In genomic region chr10:80186364-80187012, GRCh38 we compare ENCODE assay signal across 10 cellular contexts. TPM values are rescaled to one million over a fixed set of nuclear protein-coding genes. Genes with fewer than 3 reads are reported as not detected.
DNase-seq lines count a peak whose midpoint lies in the region; ATAC-seq, FAIRE-seq and TF ChIP-seq lines count a peak whose summit lies in the region.
"Had no signal": no experiment of that assay in that cellular context is flagged by ENCODE, and none has a peak within 500 bp of the region (broad histone marks: within the 10 kb centered on the region; RNA-seq: fewer than 3 reads in every experiment).

No MANE protein-coding gene starts in this region.

- H3K4me3 Mint-ChIP-seq in activated CD4-positive, alpha-beta T cell treated with anti-CD3 and anti-CD28 coated beads for 36 hours = peak overlapping the region; percentile 60

- H3K9me3 ChIP-seq in HepG2 (ENCODE audit: low read length) = no peaks in the 10 kb centered on the region
- no peaks in the 10 kb centered on the region for H3K9me3 ChIP-seq in thyroid gland
- no peaks in the 10 kb centered on the region for H3K9me3 ChIP-seq in hepatocyte (ENCODE audit: low read depth)

- no peak overlapping the region for H3K9ac ChIP-seq in HepG2 (ENCODE audit: insufficient read depth, low read depth, low read length)

- intact Hi-C loops in activated CD4-positive, alpha-beta T cell treated with anti-CD3 and anti-CD28 coated beads for 36 hours (cut with DNase I, micrococcal nuclease) = loop anchor here (1.0 to 5.0 kb wide), 4 partner anchors 17 to 1884 kb away; partner anchors contain the start of gene TMEM254 (in 1 of the 2)
- intact Hi-C loops in HepG2 (cut with micrococcal nuclease; ENCODE audit: unreplicated experiment) (no loop called here), thyroid gland (cut with DNase I) (no loop called here)

- H3K27me3 ChIP-seq in HepG2 (ENCODE audit: control insufficient read depth in 1 of 2, insufficient read depth in 2 of 2, low read length in 2 of 2) (no peaks in the 10 kb centered on the region), thyroid gland (no peaks in the 10 kb centered on the region), hepatocyte (no peaks in the 10 kb centered on the region)
- H3K27me3 ChIP-seq: cardiac muscle cell had no signal

- ATAC-seq in activated CD4-positive, alpha-beta T cell treated with anti-CD3 and anti-CD28 coated beads for 36 hours = peak; percentile 53
- ATAC-seq in HepG2 (peak; percentile 23; the same call in 2 of the 3 replicates), GM21717 (IDR thresholded peaks at IDR 0.05; ENCODE audit: unreplicated experiment) (no peak)

- in situ Hi-C loops in HepG2 (cut with HindIII; ENCODE audit: extremely low pct_ligation_motif_present, low pct_unique_long_range_greater_than_20kb) = no loop called here

- H3K27me3 Mint-ChIP-seq in activated CD4-positive, alpha-beta T cell treated with anti-CD3 and anti-CD28 coated beads for 36 hours = no peaks in the 10 kb centered on the region

- no peak overlapping the region for H3K4me3 ChIP-seq in HepG2 (replicated peaks in 1 of 3; ENCODE audit: insufficient read depth in 1 of 3, low read depth in 2 of 3, low read length in 3 of 3)
- no peak overlapping the region for H3K4me3 ChIP-seq in thyroid gland (replicated peaks in 1 of 3)
- no peak overlapping the region for H3K4me3 ChIP-seq in hepatocyte
- H3K4me3 ChIP-seq: cardiac muscle cell had no signal

- no peak for TF ChIP-seq RAD21 in HepG2 (CRISPR knock-in tag; IDR thresholded peaks at IDR 0.05)

- peak overlapping the region; percentile 91 for H3K27ac Mint-ChIP-seq in activated CD4-positive, alpha-beta T cell treated with anti-CD3 and anti-CD28 coated beads for 36 hours

- no peaks in the 10 kb centered on the region for H3K9me2 ChIP-seq in hepatocyte (replicated peaks; ENCODE audit: insufficient read depth)

- FAIRE-seq in HepG2 (lab: Jason Lieb, UNC) = no peak

- TF ChIP-seq CTCF in HepG2 (CRISPR knock-in tag; IDR thresholded peaks at IDR 0.05) (no peak), thyroid gland (IDR thresholded peaks at IDR 0.05) (no peak), hepatocyte (IDR thresholded peaks at IDR 0.05; ENCODE audit: poor library complexity) (no peak)

- peaks cover 84% of the 10 kb centered on the region for H3K4me1 Mint-ChIP-seq in activated CD4-positive, alpha-beta T cell treated with anti-CD3 and anti-CD28 coated beads for 36 hours

- CTCF ChIA-PET in activated CD4-positive, alpha-beta T cell treated with anti-CD3 and anti-CD28 coated beads for 36 hours (lab: Charles Lee) = no interaction called here
- CTCF ChIA-PET in HepG2 (lab: Yijun Ruan, JAX; ENCODE audit: low intra/inter-chr PET ratio, low total read pairs) = no interaction called here

- no peak for TF ChIP-seq POLR2A in HepG2 (IDR thresholded peaks at IDR 0.05; ENCODE audit: insufficient read depth in 1 of 2, low read depth in 2 of 2, low read length in 2 of 2)
- TF ChIP-seq POLR2A in thyroid gland (IDR thresholded peaks at IDR 0.05) = no peak

- H3K36me3 ChIP-seq in HepG2 (replicated peaks in 1 of 2; ENCODE audit: control insufficient read depth in 1 of 2, insufficient read depth in 2 of 2, low read length in 2 of 2) = no peaks in the 10 kb centered on the region
- H3K36me3 ChIP-seq in thyroid gland = no peaks in the 10 kb centered on the region
- H3K36me3 ChIP-seq in hepatocyte (replicated peaks; ENCODE audit: insufficient read depth, low read depth) = no peaks in the 10 kb centered on the region
- H3K36me3 ChIP-seq: cardiac muscle cell had no signal

- H3K27ac ChIP-seq in HepG2 (ENCODE audit: extremely low read length, insufficient read depth, low read length) = no peak overlapping the region
- H3K27ac ChIP-seq in thyroid gland = no peak overlapping the region
- H3K27ac ChIP-seq in hepatocyte = no peak overlapping the region
- H3K27ac ChIP-seq: cardiac muscle cell had no signal

- no TSS peak for BruUV-seq in HepG2 (replicated peaks; lab: Mats Ljungman, UMichigan)

- H2AFZ ChIP-seq in HepG2 (ENCODE audit: low read length) = no peak overlapping the region
- no peak overlapping the region for H2AFZ ChIP-seq in hepatocyte

- WGBS in HepG2 (ENCODE audit: low lambda C conversion rate) = 98% methylated on average over 13 of the region's 13 CpGs
- 69 to 71% methylated on average over 12 to 13 of the region's 13 CpGs for WGBS in thyroid gland, 2 donors
- WGBS in hepatocyte (ENCODE audit: low lambda C conversion rate, missing lambda C conversion rate) = 94% methylated on average over 12 of the region's 13 CpGs

- no peaks in the 10 kb centered on the region for H3K9me3 Mint-ChIP-seq in activated CD4-positive, alpha-beta T cell treated with anti-CD3 and anti-CD28 coated beads for 36 hours (ENCODE audit: low read depth)

- H3K79me2 ChIP-seq in HepG2 (ENCODE audit: insufficient read depth, low read length) = peaks cover 31% of the 10 kb centered on the region
- peaks cover 100% of the 10 kb centered on the region for H3K79me2 ChIP-seq in hepatocyte

- H3K4me1 ChIP-seq in HepG2 (ENCODE audit: insufficient read depth, low read length) (peaks cover 20% of the 10 kb centered on the region; the same call in 1 of the 2 replicates), thyroid gland (peaks cover 27 to 53% of the 10 kb centered on the region in 2 donors), hepatocyte (ENCODE audit: insufficient read depth) (peaks cover 11% of the 10 kb centered on the region)

- TF ChIP-seq EP300 in HepG2 (IDR thresholded peaks at IDR 0.05; ENCODE audit: low read depth in 2 of 2, low read length in 2 of 2) = no peak
- no peak for TF ChIP-seq EP300 in HepG2 (CRISPR knock-in tag; IDR thresholded peaks at IDR 0.05; ENCODE audit: borderline replicate concordance)

- DNase-seq in activated CD4-positive, alpha-beta T cell treated with anti-CD3 and anti-CD28 coated beads for 36 hours = peak; percentile 79
- no peak for DNase-seq in activated CD4-positive, alpha-beta T cell treated with anti-CD3 and anti-CD28 coated beads for 1 hour
- DNase-seq in activated naive CD4-positive, alpha-beta T cell treated with anti-CD3 and anti-CD28 coated beads, Interleukin-2, amount 50 U/mL, for 16 hours = peak; percentile 45
- DNase-seq in HepG2 (ENCODE audit: low spot score) = no peak
- peak; percentile 35 to 47 for DNase-seq in thyroid gland
- no peak for DNase-seq in HT-29 (ENCODE audit: low spot score)
- DNase-seq in hepatocyte (ENCODE audit: low spot score) = no peak
- DNase-seq: SIG-M5 had no signal

- H3K4me2 ChIP-seq in HepG2 (ENCODE audit: low read depth, low read length) = no peak overlapping the region
- H3K4me2 ChIP-seq in hepatocyte = no peak overlapping the region

- POLR2A ChIA-PET in activated CD4-positive, alpha-beta T cell treated with anti-CD3 and anti-CD28 coated beads for 36 hours (lab: Charles Lee) = interaction anchor here (1.8 kb wide), 1 partner anchor 17 kb away, joined by 22 read pairs; no protein-coding TSS in a partner anchor
- POLR2A ChIA-PET in HepG2 (lab: Yijun Ruan, JAX) = no interaction called here

- peaks cover 8% of the 10 kb centered on the region for H4K20me1 ChIP-seq in HepG2 (ENCODE audit: insufficient read depth, low read length)
- H4K20me1 ChIP-seq in hepatocyte (ENCODE audit: insufficient read depth, poor library complexity, severe bottlenecking) = peaks cover 94% of the 10 kb centered on the region

- H3K36me3 Mint-ChIP-seq in activated CD4-positive, alpha-beta T cell treated with anti-CD3 and anti-CD28 coated beads for 36 hours (ENCODE audit: low read depth) = peaks cover 18% of the 10 kb centered on the region

RNA-seq across cellular contexts. Expression of gene ANXA11, which starts 18.8 kb away (rescaled TPM):
- total RNA-seq in activated CD4-positive, alpha-beta T cell treated with anti-CD3 and anti-CD28 coated beads for 36 hours = 100 to 1,000 TPM; 256 to 348 TPM
- total RNA-seq in HepG2 (2016; rRNA removed; fragmentation: Illumina TruSeq; extraction: Trizol) (51.5 and 63.3 TPM in 2 replicates), thyroid gland (100 to 1,000 TPM in 1 of 4 donors, 10 to 100 TPM in 3; 77.5 to 106 (median 90.8) TPM), hepatocyte (88.1 and 92.8 TPM in 2 replicates)
- 20.4 and 29.6 TPM in 2 replicates for total RNA-seq in HepG2 (2016; cell fraction: cytosol; rRNA removed; fragmentation: Illumina TruSeq; extraction: Trizol; ENCODE audit: low read depth)
- 51.1 and 56.9 TPM in 2 replicates for total RNA-seq in HepG2 (2016; cell fraction: insoluble cytoplasmic fraction; rRNA removed; fragmentation: Illumina TruSeq; extraction: Trizol)
- 45.4 and 46.0 TPM in 2 replicates for total RNA-seq in HepG2 (2016; cell fraction: membrane; rRNA removed; fragmentation: Illumina TruSeq; extraction: Trizol)
- total RNA-seq in HepG2 (2016; cell fraction: nucleus; rRNA removed; fragmentation: Illumina TruSeq; extraction: Trizol) = 31.2 and 33.7 TPM in 2 replicates
- polyA plus RNA-seq in HepG2 (2011; rRNA removed) (27.4 and 30.6 TPM in 2 replicates), hepatocyte (168 and 184 TPM in 2 replicates)
- polyA plus RNA-seq in HepG2 (2011; cell fraction: cytosol; rRNA removed) = 26.4 and 31.5 TPM in 2 replicates
- polyA plus RNA-seq in HepG2 (2011; cell fraction: nucleus; rRNA removed) = 18.5 and 22.7 TPM in 2 replicates
- polyA plus RNA-seq in HepG2 (2012) = 57.8 and 76.4 TPM in 2 replicates
- 31.6 and 35.2 TPM in 2 replicates for polyA plus RNA-seq in HepG2 (2016; cell fraction: cytosol; fragmentation: Illumina TruSeq; extraction: Trizol; ENCODE audit: low read depth)
- 68.8 and 94.4 TPM in 2 replicates for polyA plus RNA-seq in HepG2 (2016; cell fraction: insoluble cytoplasmic fraction; fragmentation: Illumina TruSeq; extraction: Trizol; ENCODE audit: low read depth)
- 63.5 and 64.4 TPM in 2 replicates for polyA plus RNA-seq in HepG2 (2016; cell fraction: membrane; fragmentation: Illumina TruSeq; extraction: Trizol; ENCODE audit: low read depth)
- 58.6 and 69.2 TPM in 2 replicates for polyA plus RNA-seq in HepG2 (2016; cell fraction: nucleus; fragmentation: Illumina TruSeq; extraction: Trizol; ENCODE audit: insufficient read depth, low read depth)
- 42.5 and 107 TPM in 2 replicates for polyA minus RNA-seq in HepG2 (2011; rRNA and poly(A)+ RNA removed; ENCODE audit: low replicate concordance)
- polyA minus RNA-seq in HepG2 (2011; cell fraction: cytosol; rRNA and poly(A)+ RNA removed) = 19.4 and 27.8 TPM in 2 replicates
- polyA minus RNA-seq in HepG2 (2011; cell fraction: nucleus; rRNA and poly(A)+ RNA removed) = 20.3 and 20.9 TPM in 2 replicates
- total RNA-seq in HT-29 (2014; rRNA removed; shearing (Covaris generic)) = 305 and 311 TPM in 2 replicates

RNA-seq across cellular contexts. Expression of gene PLAC9, which starts 54.0 kb away (rescaled TPM):
- not detected for total RNA-seq in activated CD4-positive, alpha-beta T cell treated with anti-CD3 and anti-CD28 coated beads for 36 hours
- total RNA-seq in HepG2 (2016; rRNA removed; fragmentation: Illumina TruSeq; extraction: Trizol) (not detected in 2 replicates), thyroid gland (10 to 100 TPM in 3 of 4 donors, 1 to 10 TPM in 1; 5.5 to 65.6 (median 33.6) TPM), hepatocyte (11.4 and 14.8 TPM in 2 replicates)
- not detected in 2 replicates for total RNA-seq in HepG2 (2016; cell fraction: cytosol; rRNA removed; fragmentation: Illumina TruSeq; extraction: Trizol; ENCODE audit: low read depth)
- not detected in 2 replicates for total RNA-seq in HepG2 (2016; cell fraction: insoluble cytoplasmic fraction; rRNA removed; fragmentation: Illumina TruSeq; extraction: Trizol)
- total RNA-seq in HepG2 (2016; cell fraction: membrane; rRNA removed; fragmentation: Illumina TruSeq; extraction: Trizol) = not detected in 2 replicates
- total RNA-seq in HepG2 (2016; cell fraction: nucleus; rRNA removed; fragmentation: Illumina TruSeq; extraction: Trizol) = not detected in 2 replicates
- polyA plus RNA-seq in HepG2 (2011; rRNA removed) (not detected in 2 replicates), hepatocyte (83.3 and 92.9 TPM in 2 replicates)
- polyA plus RNA-seq in HepG2 (2011; cell fraction: cytosol; rRNA removed) = not detected in 2 replicates
- polyA plus RNA-seq in HepG2 (2011; cell fraction: nucleus; rRNA removed) = not detected in 2 replicates
- not detected in 2 replicates for polyA plus RNA-seq in HepG2 (2012)
- not detected in 2 replicates for polyA plus RNA-seq in HepG2 (2016; cell fraction: cytosol; fragmentation: Illumina TruSeq; extraction: Trizol; ENCODE audit: low read depth)
- not detected in 2 replicates for polyA plus RNA-seq in HepG2 (2016; cell fraction: insoluble cytoplasmic fraction; fragmentation: Illumina TruSeq; extraction: Trizol; ENCODE audit: low read depth)
- polyA plus RNA-seq in HepG2 (2016; cell fraction: membrane; fragmentation: Illumina TruSeq; extraction: Trizol; ENCODE audit: low read depth) = not detected in 2 replicates
- not detected in 2 replicates for polyA plus RNA-seq in HepG2 (2016; cell fraction: nucleus; fragmentation: Illumina TruSeq; extraction: Trizol; ENCODE audit: insufficient read depth, low read depth)
- not detected in 2 replicates for polyA minus RNA-seq in HepG2 (2011; rRNA and poly(A)+ RNA removed; ENCODE audit: low replicate concordance)
- not detected in 2 replicates for polyA minus RNA-seq in HepG2 (2011; cell fraction: cytosol; rRNA and poly(A)+ RNA removed)
- polyA minus RNA-seq in HepG2 (2011; cell fraction: nucleus; rRNA and poly(A)+ RNA removed) = not detected in 2 replicates
- not detected in 2 replicates for total RNA-seq in HT-29 (2014; rRNA removed; shearing (Covaris generic))
- total RNA-seq: cardiac muscle cell had no signal

Comparison
In these comparisons a context has a peak if more than half of its experiments do, and no peak if none do; other contexts are left out.
1. DNase-seq: peak in activated CD4-positive, alpha-beta T cell treated with anti-CD3 and anti-CD28 coated beads for 36 hours (single experiment), activated naive CD4-positive, alpha-beta T cell treated with anti-CD3 and anti-CD28 coated beads, Interleukin-2, amount 50 U/mL, for 16 hours (single experiment) and thyroid gland (2 of 2); none in activated CD4-positive, alpha-beta T cell treated with anti-CD3 and anti-CD28 coated beads for 1 hour (single experiment), HepG2 (single experiment), HT-29 (single experiment) and hepatocyte (single experiment).
2. intact Hi-C loops: an anchor here in activated CD4-positive, alpha-beta T cell treated with anti-CD3 and anti-CD28 coated beads for 36 hours (1.0 to 5.0 kb wide); none called in HepG2 and thyroid gland.